Comparison of ENCODE assay signal across 6 cellular contexts in the genomic region with DNA sequence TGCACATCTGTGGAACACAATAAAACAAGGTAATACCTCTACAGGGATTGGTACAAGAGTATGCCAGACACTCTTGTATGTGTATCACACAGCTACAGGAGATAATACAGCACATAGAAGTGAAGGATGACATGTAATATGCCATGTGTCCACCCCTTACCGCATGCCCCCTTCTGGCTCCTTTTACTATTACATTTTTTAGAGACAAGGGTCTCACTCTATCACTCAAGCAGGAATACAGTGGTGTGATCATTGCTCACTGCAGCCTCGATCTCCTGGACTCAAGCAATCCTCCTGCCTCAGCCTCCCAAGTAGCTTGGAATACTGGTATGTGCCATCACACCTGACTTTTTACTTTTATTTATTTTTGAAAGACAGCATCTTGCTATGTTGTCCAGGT. TPM values are rescaled to one million over a fixed set of nuclear protein-coding genes. Genes with fewer than 3 reads are reported as not detected.
DNase-seq lines count a peak whose midpoint lies in the region; ATAC-seq and TF ChIP-seq lines count a peak whose summit lies in the region.

No MANE protein-coding gene starts in this region.

- no peak for ATAC-seq in GM21737 (IDR thresholded peaks at IDR 0.05; ENCODE audit: unreplicated experiment)

- no peaks in the 10 kb centered on the region for H4K20me1 ChIP-seq in OCI-LY3 (ENCODE audit: insufficient read depth, low read length)

- no peak overlapping the region for H2AFZ ChIP-seq in OCI-LY3 (ENCODE audit: low read depth, low read length)

- H3K36me3 ChIP-seq in H7 (replicated peaks; ENCODE audit: control insufficient read depth, insufficient read depth, low read length) (no peaks in the 10 kb centered on the region), OCI-LY3 (replicated peaks; ENCODE audit: low read depth, low read length) (no peaks in the 10 kb centered on the region)

- DNase-seq in H7 (peak; percentile 48), epithelial cell of esophagus (ENCODE audit: low read depth) (peak; percentile 37), H4 (ENCODE audit: low spot score) (no peak), GM20000 (ENCODE audit: low spot score) (no peak)

- no peak overlapping the region for H3K9ac ChIP-seq in OCI-LY3 (ENCODE audit: low read length)

- H3K27me3 ChIP-seq in H7 (ENCODE audit: control insufficient read depth, insufficient read depth, low read length): no peaks in the 10 kb centered on the region
- no peaks in the 10 kb centered on the region for H3K27me3 ChIP-seq in OCI-LY3 (ENCODE audit: low read depth, low read length)

- TF ChIP-seq CTCF in OCI-LY3 (IDR thresholded peaks at IDR 0.05; ENCODE audit: low read depth, low read length) (peak; percentile 40), epithelial cell of esophagus (IDR thresholded peaks at IDR 0.05; ENCODE audit: insufficient read depth, low read depth, low read length, missing control alignments) (peak; percentile 33), GM20000 (IDR thresholded peaks at IDR 0.05; ENCODE audit: extremely low read depth, missing control alignments) (no peak)

- H3K4me3 ChIP-seq in H7 (ENCODE audit: insufficient read depth, low read depth, low read length): no peak overlapping the region
- no peak overlapping the region for H3K4me3 ChIP-seq in OCI-LY3 (ENCODE audit: low read length)
- H3K4me3 ChIP-seq in epithelial cell of esophagus (ENCODE audit: low read length): no peak overlapping the region

- no peak overlapping the region for H3K27ac ChIP-seq in OCI-LY3 (ENCODE audit: low read length)

- no peaks in the 10 kb centered on the region for H3K9me3 ChIP-seq in OCI-LY3 (ENCODE audit: insufficient read depth, low read length)

- H3K4me2 ChIP-seq in OCI-LY3 (ENCODE audit: low read length): no peak overlapping the region

- no peaks in the 10 kb centered on the region for H3K79me2 ChIP-seq in OCI-LY3 (ENCODE audit: low read length)

- H3K4me1 ChIP-seq in OCI-LY3 (ENCODE audit: low read length): no peaks in the 10 kb centered on the region

RNA-seq across cellular contexts. Expression of a gene that starts 4.2 kb away (rescaled TPM):
- not detected in 2 replicates for total RNA-seq in H7 (2014; rRNA removed; shearing (Covaris generic))
- total RNA-seq in H4 (2014; rRNA removed; shearing (Covaris generic)): not detected in 2 replicates

RNA-seq across cellular contexts. Expression of a gene that starts 10.9 kb away (rescaled TPM):
- total RNA-seq in H7 (2014; rRNA removed; shearing (Covaris generic)): not detected in 2 replicates
- not detected in 2 replicates for total RNA-seq in H4 (2014; rRNA removed; shearing (Covaris generic))

RNA-seq across cellular contexts. Expression of a gene that starts 14.8 kb away (rescaled TPM):
- total RNA-seq in H7 (2014; rRNA removed; shearing (Covaris generic)): 0.35 TPM in 1 of 2 replicates, not detected in the other
- total RNA-seq in H4 (2014; rRNA removed; shearing (Covaris generic)): not detected in 2 replicates

RNA-seq across cellular contexts. Expression of a gene that starts 18.0 kb away (rescaled TPM):
- total RNA-seq in H7 (2014; rRNA removed; shearing (Covaris generic)): 0.48 and 1.4 TPM in 2 replicates
- not detected in 2 replicates for total RNA-seq in H4 (2014; rRNA removed; shearing (Covaris generic))

RNA-seq across cellular contexts. Expression of a gene that starts 21.6 kb away (rescaled TPM):
- total RNA-seq in H7 (2014; rRNA removed; shearing (Covaris generic)): not detected in 2 replicates
- not detected in 2 replicates for total RNA-seq in H4 (2014; rRNA removed; shearing (Covaris generic))

Comparison
In these comparisons a context has a peak if more than half of its experiments do, and no peak if none do; other contexts are left out.
1. DNase-seq: peak in H7 (single experiment) and epithelial cell of esophagus (single experiment); none in H4 (single experiment) and GM20000 (single experiment).